Comparison of ENCODE assay signal across 14 cellular contexts in genomic region chr2:236538242-236538641, GRCh38. TPM values are rescaled to one million over a fixed set of nuclear protein-coding genes. Genes with fewer than 3 reads are reported as not detected.
DNase-seq lines count a peak whose midpoint lies in the region; ATAC-seq and TF ChIP-seq lines count a peak whose summit lies in the region.
"Had no signal": no experiment of that assay in that cellular context is flagged by ENCODE, and none has a peak within 500 bp of the region (broad histone marks: within the 10 kb centered on the region; RNA-seq: fewer than 3 reads in every experiment).

No MANE protein-coding gene starts in this region.

- H3K4me1 ChIP-seq in aorta (ENCODE audit: control insufficient read depth in 1 of 2, insufficient read depth in 2 of 2, low read length in 2 of 2) (no peaks in the 10 kb centered on the region), thyroid gland (no peaks in the 10 kb centered on the region)
- H3K4me1 ChIP-seq: transverse colon had no signal

- no peaks in the 10 kb centered on the region for H3K27me3 ChIP-seq in aorta (ENCODE audit: control insufficient read depth in 1 of 2, insufficient read depth in 2 of 2, low read length in 1 of 2)
- H3K27me3 ChIP-seq in thyroid gland = no peaks in the 10 kb centered on the region
- H3K27me3 ChIP-seq: transverse colon had no signal

- H3K4me3 ChIP-seq in aorta (ENCODE audit: low read length in 2 of 2) = no peak overlapping the region
- no peak overlapping the region for H3K4me3 ChIP-seq in thyroid gland (replicated peaks in 1 of 3)
- H3K4me3 ChIP-seq: coronary artery had no signal

- no peak for TF ChIP-seq CTCF in GM13976 (IDR thresholded peaks at IDR 0.05; ENCODE audit: borderline replicate concordance, control extremely low read depth, extremely low read depth, insufficient read depth, missing control alignments)
- TF ChIP-seq CTCF in thyroid gland (IDR thresholded peaks at IDR 0.05) = no peak

- DNase-seq in GM13976 (ENCODE audit: low spot score) (peak; percentile 35), sciatic nerve (ENCODE audit: low spot score) (no peak), aorta (no peak), posterior vena cava (ENCODE audit: low spot score) (no peak), thyroid gland (no peak)
- peak; percentile 33 for DNase-seq in activated CD4-positive, CD25-positive, alpha-beta regulatory T cell treated with anti-CD3 and anti-CD28 coated beads, Interleukin-2, amount 50 U/mL, for 72 hours
- DNase-seq: activated effector memory CD4-positive, alpha-beta T cell treated with Interleukin-2 at 50 U/mL for 16 hours; foreskin fibroblast; left cardiac atrium; NCI-H1694 treated with DMSO at 0.1 percent for 48 hours; transverse colon had no signal

- TF ChIP-seq POLR2A in thyroid gland (IDR thresholded peaks at IDR 0.05) = no peak

- ATAC-seq in HG02610 (IDR thresholded peaks at IDR 0.05; ENCODE audit: unreplicated experiment) (peak; percentile 27), sciatic nerve (peak; percentile 25), GM21723 (IDR thresholded peaks at IDR 0.05; ENCODE audit: unreplicated experiment) (no peak), aorta (ENCODE audit: low FRiP score) (no peak)

- H3K9me3 ChIP-seq in aorta (ENCODE audit: control insufficient read depth, low read length) (no peaks in the 10 kb centered on the region), thyroid gland (no peaks in the 10 kb centered on the region)
- H3K9me3 ChIP-seq: transverse colon had no signal

- intact Hi-C loops in sciatic nerve (cut with DNase I) (no loop called here), aorta (cut with DNase I) (no loop called here), posterior vena cava (cut with DNase I) (no loop called here), thyroid gland (cut with DNase I) (no loop called here)

- no peaks in the 10 kb centered on the region for H3K36me3 ChIP-seq in aorta (ENCODE audit: control insufficient read depth in 1 of 2, insufficient read depth in 2 of 2, low read length in 1 of 2)
- no peaks in the 10 kb centered on the region for H3K36me3 ChIP-seq in thyroid gland
- H3K36me3 ChIP-seq: transverse colon had no signal

- 50 to 54% methylated on average over 5 of the region's 5 CpGs for WGBS in aorta, 2 donors
- WGBS in thyroid gland, 2 donors = 73 to 82% methylated on average over 5 of the region's 5 CpGs

- in situ Hi-C loops in GM13976 (cut with MboI; ENCODE audit: low sequenced_read_pairs, unreplicated experiment) = no loop called here

- no peak overlapping the region for H3K27ac ChIP-seq in aorta (ENCODE audit: low read depth in 1 of 2, low read length in 2 of 2)
- no peak overlapping the region for H3K27ac ChIP-seq in thyroid gland
- H3K27ac ChIP-seq: coronary artery had no signal

RNA-seq across cellular contexts. Expression of gene ACKR3, which starts 31.4 kb away (rescaled TPM):
- total RNA-seq in sciatic nerve (90.5 TPM), aorta (100 to 1,000 TPM; 113 to 116 TPM), posterior vena cava (100 to 1,000 TPM; 124 to 132 TPM), thyroid gland (10 to 100 TPM; 32.2 to 68.5 (median 54.8) TPM)
- 10 to 100 TPM in 1 of 2 donors, 1 to 10 TPM in 1; 7.0 to 37.5 TPM for polyA plus RNA-seq in aorta

Comparison
In these comparisons a context has a peak if more than half of its experiments do, and no peak if none do; other contexts are left out.
1. DNase-seq: peak in GM13976 (single experiment) and activated CD4-positive, CD25-positive, alpha-beta regulatory T cell treated with anti-CD3 and anti-CD28 coated beads, Interleukin-2, amount 50 U/mL, for 72 hours (single experiment); none in sciatic nerve (single experiment), aorta (0 of 2), posterior vena cava (single experiment) and thyroid gland (0 of 2).
2. ATAC-seq: peak in HG02610 (single experiment) and sciatic nerve (single experiment); none in GM21723 (single experiment) and aorta (single experiment).